Comparison of ENCODE assay signal across 9 cellular contexts in genomic region chr19:42596391-42597071, GRCh38. TPM values are rescaled to one million over a fixed set of nuclear protein-coding genes. Genes with fewer than 3 reads are reported as not detected.
DNase-seq lines count a peak whose midpoint lies in the region; ATAC-seq lines count a peak whose summit lies in the region.
"Had no signal": no experiment of that assay in that cellular context is flagged by ENCODE, and none has a peak within 500 bp of the region (broad histone marks: within the 10 kb centered on the region; RNA-seq: fewer than 3 reads in every experiment).

No MANE protein-coding gene starts in this region.

- H3K4me1 ChIP-seq in right cardiac atrium (ENCODE audit: control insufficient read depth, insufficient read depth, low read length): no peaks in the 10 kb centered on the region

- DNase-seq in NCI-H526 (lab: John Stamatoyannopoulos, UW) (peak; percentile 26 to 63), NCI-H526 treated with DMSO at 0.1 percent for 48 hours (lab: John Stamatoyannopoulos, UW) (no peak), NCI-H2227 treated with DMSO at 0.1 percent for 48 hours (lab: John Stamatoyannopoulos, UW) (peak; percentile 19), right cardiac atrium (peak; percentile 21 to 66 (median 60)), SW 1271 (lab: John Stamatoyannopoulos, UW) (no peak)
- DNase-seq in activated effector memory CD4-positive, alpha-beta T cell treated with Interleukin-2 at 50 U/mL for 16 hours: peak; percentile 16
- DNase-seq in stimulated activated CD4-positive, alpha-beta T cell treated with anti-CD3 and anti-CD28 coated beads, Interleukin-12 subunit alpha, Interleukin-12 subunit beta, amount 100 ng/mL, for 24 hours (ENCODE audit: low read depth in 2 of 2): peak; percentile 13 to 38

- H3K9me3 ChIP-seq in right cardiac atrium (ENCODE audit: control insufficient read depth, low read length): no peaks in the 10 kb centered on the region

- H3K4me3 ChIP-seq in right cardiac atrium (ENCODE audit: low read length): no peak overlapping the region

- intact Hi-C loops in right cardiac atrium (cut with DNase I): no loop called here

- ATAC-seq in right cardiac atrium (peak in 1 of 2 donors; percentile 71), GM18867 (IDR thresholded peaks at IDR 0.05; ENCODE audit: unreplicated experiment) (no peak)

- H3K27me3 ChIP-seq in right cardiac atrium (ENCODE audit: control insufficient read depth, insufficient read depth): no peaks in the 10 kb centered on the region

- 16% methylated on average over 16 of the region's 16 CpGs for WGBS in right cardiac atrium

- no peak overlapping the region for H3K27ac ChIP-seq in right cardiac atrium (ENCODE audit: low read length)

RNA-seq across cellular contexts. Expression of gene CEACAM8, which starts 1.8 kb away (rescaled TPM):
- total RNA-seq in right cardiac atrium: not detected
- not detected for polyA plus RNA-seq in right cardiac atrium
- polyA plus RNA-seq: urinary bladder had no signal

Comparison
In these comparisons a context has a peak if more than half of its experiments do, and no peak if none do; other contexts are left out.
1. DNase-seq: peak in NCI-H526 (2 of 2), NCI-H2227 treated with DMSO at 0.1 percent for 48 hours (single experiment), activated effector memory CD4-positive, alpha-beta T cell treated with Interleukin-2 at 50 U/mL for 16 hours (single experiment), right cardiac atrium (3 of 3) and stimulated activated CD4-positive, alpha-beta T cell treated with anti-CD3 and anti-CD28 coated beads, Interleukin-12 subunit alpha, Interleukin-12 subunit beta, amount 100 ng/mL, for 24 hours (2 of 2); none in NCI-H526 treated with DMSO at 0.1 percent for 48 hours (single experiment) and SW 1271 (0 of 2).